14 cellular contexts compared by ENCODE assay signal in the genomic region with DNA sequence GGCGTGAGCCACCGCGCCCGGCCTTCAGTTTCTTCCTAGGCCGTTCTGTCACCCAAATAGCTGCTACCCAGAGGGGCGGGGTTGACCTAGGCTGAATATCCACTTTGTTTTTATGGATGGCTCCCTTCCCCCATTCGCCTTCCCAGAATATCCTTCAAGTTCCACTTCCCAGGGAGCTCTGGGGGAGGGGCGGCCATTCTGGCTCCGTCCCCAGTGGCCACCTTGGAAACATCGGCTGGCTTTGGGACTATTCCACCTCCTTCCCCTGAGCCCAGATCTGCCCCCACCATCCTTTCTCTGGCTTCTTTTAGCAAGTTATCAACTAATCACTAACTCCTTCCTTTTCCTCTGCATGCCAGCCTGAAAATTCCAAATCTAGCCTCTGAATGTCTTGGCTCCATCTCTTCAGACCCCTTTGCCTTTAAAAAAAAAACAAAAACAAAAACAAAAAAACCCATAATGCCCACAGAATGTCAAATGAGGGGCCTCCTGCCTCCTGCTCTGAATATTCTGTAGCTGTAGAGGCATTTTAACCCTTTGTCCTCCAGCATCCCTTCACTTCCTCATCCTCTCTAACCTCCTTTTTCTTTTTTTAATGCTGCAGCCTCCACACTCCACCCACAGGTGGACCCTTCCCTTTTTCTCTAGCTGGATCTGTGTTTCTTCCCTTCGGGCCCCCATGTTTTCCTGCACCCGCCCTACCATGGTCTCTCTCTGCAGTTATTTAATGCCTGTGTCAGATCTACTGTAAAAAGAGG. TPM values are rescaled to one million over a fixed set of nuclear protein-coding genes. Genes with fewer than 3 reads are reported as not detected.
DNase-seq lines count a peak whose midpoint lies in the region; ATAC-seq, FAIRE-seq and TF ChIP-seq lines count a peak whose summit lies in the region.
"Had no signal": no experiment of that assay in that cellular context is flagged by ENCODE, and none has a peak within 500 bp of the region (broad histone marks: within the 10 kb centered on the region; RNA-seq: fewer than 3 reads in every experiment).

No MANE protein-coding gene starts in this region.

- H3K27me3 ChIP-seq in HUES48 (ENCODE audit: control insufficient read depth, insufficient read depth, low read length) (peaks cover 11% of the 10 kb centered on the region), endodermal cell (ENCODE audit: control insufficient read depth, insufficient read depth, low read length, poor library complexity, severe bottlenecking) (peaks cover 13% of the 10 kb centered on the region), prostate gland (replicated peaks; ENCODE audit: insufficient read depth) (no peaks in the 10 kb centered on the region)

- peaks cover 15% of the 10 kb centered on the region for H3K4me1 Mint-ChIP-seq in endodermal cell
- H3K4me1 Mint-ChIP-seq: activated naive CD4-positive, alpha-beta T cell treated with anti-CD3 and anti-CD28 coated beads, Interleukin-2, amount 50 U/mL, for 24 hours had no signal

- H3K36me3 ChIP-seq in HUES48 (ENCODE audit: control insufficient read depth, insufficient read depth, low read length) (no peaks in the 10 kb centered on the region), endodermal cell (ENCODE audit: control insufficient read depth, insufficient read depth, low read length) (no peaks in the 10 kb centered on the region), kidney (ENCODE audit: control insufficient read depth in 1 of 2, insufficient read depth in 2 of 2, low read length in 2 of 2) (no peaks in the 10 kb centered on the region), prostate gland (no peaks in the 10 kb centered on the region)
- H3K36me3 ChIP-seq: tibial artery had no signal

- H3K9ac ChIP-seq in HUES48 (ENCODE audit: low read depth, low read length) (no peak overlapping the region), endodermal cell (ENCODE audit: extremely low read depth, low read length, poor library complexity, severe bottlenecking) (no peak overlapping the region), kidney (ENCODE audit: low read length in 2 of 2) (no peak overlapping the region)

- H3K36me3 Mint-ChIP-seq in endodermal cell (ENCODE audit: low read depth): no peaks in the 10 kb centered on the region
- H3K36me3 Mint-ChIP-seq: activated naive CD4-positive, alpha-beta T cell treated with anti-CD3 and anti-CD28 coated beads, Interleukin-2, amount 50 U/mL, for 24 hours; CD4-positive, CD25-positive, alpha-beta regulatory T cell had no signal

- peak overlapping the region; percentile 89 for H3K27ac ChIP-seq in HUES48 (ENCODE audit: low read depth, low read length)
- peak overlapping the region; percentile 77 for H3K27ac ChIP-seq in endodermal cell (ENCODE audit: low read depth, low read length)
- H3K27ac ChIP-seq in kidney (ENCODE audit: low read depth in 2 of 2, low read length in 2 of 2): no peak overlapping the region
- no peak overlapping the region for H3K27ac ChIP-seq in prostate gland
- H3K27ac ChIP-seq: epithelial cell of prostate, tibial artery had no signal

- peak overlapping the region; percentile 35 for H3K4me3 Mint-ChIP-seq in endodermal cell
- H3K4me3 Mint-ChIP-seq: activated B cell treated with CpG ODN at 0.5 μM for 24 hours; activated naive CD4-positive, alpha-beta T cell treated with anti-CD3 and anti-CD28 coated beads, Interleukin-2, amount 50 U/mL, for 24 hours had no signal

- ATAC-seq in sciatic nerve (peak; percentile 49), GM18909 (IDR thresholded peaks at IDR 0.05; ENCODE audit: poor library complexity, unreplicated experiment) (no peak), HG03045 (IDR thresholded peaks at IDR 0.05; ENCODE audit: unreplicated experiment) (no peak)

- 28 to 38% methylated on average over 7 to 12 of the region's 12 CpGs for WGBS in endodermal cell (ENCODE audit: insufficient coverage in 1 of 2, insufficient read length in 1 of 2), 2 experiments
- WGBS in prostate gland: 48% methylated on average over 12 of the region's 12 CpGs

- H3K9me3 ChIP-seq in HUES48 (ENCODE audit: control insufficient read depth, insufficient read depth, low read length) (no peaks in the 10 kb centered on the region), endodermal cell (ENCODE audit: control insufficient read depth, low read length) (no peaks in the 10 kb centered on the region), kidney (ENCODE audit: control insufficient read depth in 1 of 2, low read length in 2 of 2) (no peaks in the 10 kb centered on the region), prostate gland (no peaks in the 10 kb centered on the region)
- H3K9me3 ChIP-seq: tibial artery had no signal

- intact Hi-C loops in kidney (cut with DNase I) (no loop called here), sciatic nerve (cut with DNase I) (no loop called here), prostate gland (cut with DNase I) (no loop called here)

- TF ChIP-seq POLR2A in prostate gland (IDR thresholded peaks at IDR 0.05): no peak

- H3K4me1 ChIP-seq in HUES48 (ENCODE audit: control insufficient read depth, insufficient read depth, low read length) (peaks cover 14% of the 10 kb centered on the region), endodermal cell (ENCODE audit: control insufficient read depth, insufficient read depth, low read length) (no peaks in the 10 kb centered on the region), kidney (ENCODE audit: control insufficient read depth in 1 of 2, insufficient read depth in 1 of 2, low read depth in 1 of 2, low read length in 2 of 2) (no peaks in the 10 kb centered on the region), prostate gland (replicated peaks) (no peaks in the 10 kb centered on the region)

- peaks cover 26% of the 10 kb centered on the region for H3K27me3 Mint-ChIP-seq in endodermal cell (ENCODE audit: insufficient read depth)

- peak overlapping the region; percentile 85 for H3K27ac Mint-ChIP-seq in endodermal cell
- H3K27ac Mint-ChIP-seq: activated B cell treated with CpG ODN at 0.5 μM for 24 hours; activated naive CD4-positive, alpha-beta T cell treated with anti-CD3 and anti-CD28 coated beads, Interleukin-2, amount 50 U/mL, for 24 hours; CD4-positive, CD25-positive, alpha-beta regulatory T cell had no signal

- FAIRE-seq in kidney (lab: Jason Lieb, UNC): no peak

- peak; percentile 51 for TF ChIP-seq CTCF in endodermal cell (conservative IDR thresholded peaks at IDR 0.05)
- no peak for TF ChIP-seq CTCF in kidney (IDR thresholded peaks at IDR 0.05; ENCODE audit: borderline replicate concordance, extremely low read depth, insufficient read depth)
- no peak for TF ChIP-seq CTCF in prostate gland (IDR thresholded peaks at IDR 0.05)

- H3K9me3 Mint-ChIP-seq in endodermal cell: no peaks in the 10 kb centered on the region
- H3K9me3 Mint-ChIP-seq: activated B cell treated with CpG ODN at 0.5 μM for 24 hours; activated naive CD4-positive, alpha-beta T cell treated with anti-CD3 and anti-CD28 coated beads, Interleukin-2, amount 50 U/mL, for 24 hours; CD4-positive, CD25-positive, alpha-beta regulatory T cell had no signal

- H3K4me3 ChIP-seq in HUES48 (ENCODE audit: low read depth, low read length) (peak overlapping the region; percentile 13), endodermal cell (ENCODE audit: low read length) (no peak overlapping the region), kidney (ENCODE audit: low read length in 2 of 2) (no peak overlapping the region), prostate gland (no peak overlapping the region)
- H3K4me3 ChIP-seq: tibial artery had no signal

- DNase-seq in endodermal cell (peak; percentile 98), kidney (peak; percentile 85), sciatic nerve (ENCODE audit: low spot score) (peak; percentile 69), prostate gland (ENCODE audit: low spot score) (no peak), AG08395 (ENCODE audit: low spot score) (no peak)
- DNase-seq: activated B cell treated with CpG ODN at 0.5 μM for 24 hours; CD4-positive, CD25-positive, alpha-beta regulatory T cell; stimulated activated CD4-positive, alpha-beta T cell treated with anti-CD3 and anti-CD28 coated beads, Interleukin-4, amount 100 ng/mL, for 4 hours had no signal

RNA-seq across cellular contexts. Expression of gene ATP1B2, which starts 6.4 kb away (rescaled TPM):
- total RNA-seq in endodermal cell: 1 to 10 TPM; 6.4 to 7.5 TPM
- polyA plus RNA-seq in endodermal cell (2013, experiment 1 of 2): 38.5 TPM
- polyA plus RNA-seq in endodermal cell (2013, experiment 2 of 2): 30.5 TPM
- 7.6 TPM for total RNA-seq in kidney
- polyA plus RNA-seq in kidney (ENCODE audit: insufficient read depth, low read depth, low replicate concordance): 12.8 TPM
- total RNA-seq in sciatic nerve: 14.3 TPM
- total RNA-seq in prostate gland: 10 to 100 TPM in 1 of 2 donors, under 1 TPM in 1; 0.82 to 11.7 TPM
- total RNA-seq: activated B cell treated with CpG ODN at 0.5 μM for 24 hours; CD4-positive, CD25-positive, alpha-beta regulatory T cell had no signal
- polyA plus RNA-seq: CD4-positive, CD25-positive, alpha-beta regulatory T cell had no signal

RNA-seq across cellular contexts. Expression of gene SHBG, which starts 27.2 kb away (rescaled TPM):
- total RNA-seq in endodermal cell (1 to 10 TPM in 1 of 2 donors, under 1 TPM in 1; 0.77 to 1.9 TPM), kidney (0.57 TPM), sciatic nerve (0.53 TPM), prostate gland (1 to 10 TPM in 1 of 2 donors, not detected in 1; 2.1 TPM)
- 0.68 TPM for polyA plus RNA-seq in endodermal cell (2013, experiment 1 of 2)
- polyA plus RNA-seq in endodermal cell (2013, experiment 2 of 2): 1.0 TPM
- polyA plus RNA-seq in kidney (ENCODE audit: insufficient read depth, low read depth, low replicate concordance): 4.6 TPM
- total RNA-seq: activated B cell treated with CpG ODN at 0.5 μM for 24 hours; CD4-positive, CD25-positive, alpha-beta regulatory T cell had no signal
- polyA plus RNA-seq: CD4-positive, CD25-positive, alpha-beta regulatory T cell had no signal

RNA-seq across cellular contexts. Expression of gene SAT2, which starts 29.5 kb away (rescaled TPM):
- total RNA-seq in endodermal cell: 100 to 1,000 TPM in 1 of 2 donors, 10 to 100 TPM in 1; 82.7 to 103 TPM
- 82.9 TPM for polyA plus RNA-seq in endodermal cell (2013, experiment 1 of 2)
- 80.2 TPM for polyA plus RNA-seq in endodermal cell (2013, experiment 2 of 2)
- total RNA-seq in kidney: 74.7 TPM
- 430 TPM for polyA plus RNA-seq in kidney (ENCODE audit: insufficient read depth, low read depth, low replicate concordance)
- total RNA-seq in sciatic nerve: 68.7 TPM
- 100 to 1,000 TPM in 1 of 2 donors, 10 to 100 TPM in 1; 83.3 to 139 TPM for total RNA-seq in prostate gland

RNA-seq across cellular contexts. Expression of gene TP53, which starts 30.2 kb away (rescaled TPM):
- total RNA-seq in endodermal cell (100 to 1,000 TPM; 113 to 130 TPM), kidney (66.9 TPM), sciatic nerve (41.5 TPM), prostate gland (10 to 100 TPM; 52.3 to 65.0 TPM)
- 96.7 TPM for polyA plus RNA-seq in endodermal cell (2013, experiment 1 of 2)
- 83.4 TPM for polyA plus RNA-seq in endodermal cell (2013, experiment 2 of 2)
- polyA plus RNA-seq in kidney (ENCODE audit: insufficient read depth, low read depth, low replicate concordance): 14.8 TPM

RNA-seq across cellular contexts. Expression of gene WRAP53, which starts 31.1 kb away (rescaled TPM):
- total RNA-seq in endodermal cell (10 to 100 TPM; 21.7 to 30.8 TPM), kidney (6.5 TPM), sciatic nerve (5.7 TPM), prostate gland (1 to 10 TPM; 8.6 to 9.4 TPM)
- polyA plus RNA-seq in endodermal cell (2013, experiment 1 of 2): 27.8 TPM
- polyA plus RNA-seq in endodermal cell (2013, experiment 2 of 2): 24.6 TPM
- 10.8 TPM for polyA plus RNA-seq in kidney (ENCODE audit: insufficient read depth, low read depth, low replicate concordance)

Comparison
In these comparisons a context has a peak if more than half of its experiments do, and no peak if none do; other contexts are left out.
1. H3K27ac ChIP-seq: peak in HUES48 (single experiment) and endodermal cell (single experiment); none in kidney (0 of 2) and prostate gland (0 of 2).
2. DNase-seq: peak in endodermal cell (single experiment), kidney (single experiment) and sciatic nerve (single experiment); none in prostate gland (single experiment) and AG08395 (single experiment).